25 cellular contexts compared by ENCODE assay signal in the genomic region with DNA sequence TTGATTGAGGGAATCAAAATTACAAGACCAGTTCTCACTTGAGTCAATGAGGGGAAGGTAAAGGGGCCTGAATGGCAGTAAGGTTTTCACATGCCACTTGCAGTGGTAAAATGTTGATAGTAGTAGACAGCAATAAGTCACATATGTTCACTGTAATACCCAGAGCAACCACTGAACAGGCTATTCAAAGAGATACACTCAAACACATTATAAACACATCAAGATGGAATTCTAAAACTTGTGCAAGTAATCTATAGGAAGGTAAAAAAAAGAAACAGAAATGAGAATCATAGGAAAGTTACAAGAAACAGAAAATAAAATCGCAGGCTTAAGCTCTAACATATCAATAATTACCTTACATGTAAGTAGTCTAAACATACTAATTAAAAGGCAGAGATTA.
DNase-seq lines count a peak whose midpoint lies in the region; FAIRE-seq and TF ChIP-seq lines count a peak whose summit lies in the region.
"Had no signal": no experiment of that assay in that cellular context is flagged by ENCODE, and none has a peak within 500 bp of the region (broad histone marks: within the 10 kb centered on the region; RNA-seq: fewer than 3 reads in every experiment).

No MANE protein-coding gene starts in this region.

- H3K36me3 Mint-ChIP-seq in progenitor cell of endocrine pancreas (ENCODE audit: insufficient read depth), result no peaks in the 10 kb centered on the region
- H3K36me3 Mint-ChIP-seq: activated naive CD4-positive, alpha-beta T cell treated with anti-CD3 and anti-CD28 coated beads, Interleukin-2, amount 50 U/mL, for 72 hours had no signal

- no peak overlapping the region for H2AFZ ChIP-seq in osteoblast (ENCODE audit: low read length)

- in situ Hi-C loops in astrocyte of the spinal cord (cut with HindIII; ENCODE audit: low sequenced_read_pairs), result no loop called here

- no peak overlapping the region for H3K9ac ChIP-seq in kidney (ENCODE audit: low read length in 2 of 2)

- H3K4me1 Mint-ChIP-seq in progenitor cell of endocrine pancreas (ENCODE audit: low read depth), result no peaks in the 10 kb centered on the region
- H3K4me1 Mint-ChIP-seq: central memory CD8-positive, alpha-beta T cell had no signal

- H3K27ac ChIP-seq in kidney (ENCODE audit: low read depth in 2 of 2, low read length in 2 of 2), result no peak overlapping the region
- no peak overlapping the region for H3K27ac ChIP-seq in osteoblast (ENCODE audit: low read depth, low read length)
- H3K27ac ChIP-seq: dorsolateral prefrontal cortex, RWPE1, upper lobe of right lung had no signal

- H3K4me1 ChIP-seq in kidney (ENCODE audit: control insufficient read depth in 1 of 2, insufficient read depth in 1 of 2, low read depth in 1 of 2, low read length in 2 of 2) (no peaks in the 10 kb centered on the region), osteoblast (ENCODE audit: insufficient read depth, low read length) (peaks cover 3% of the 10 kb centered on the region), BE2C (peaks cover 2% of the 10 kb centered on the region; the same call in 1 of the 2 replicates)
- H3K4me1 ChIP-seq: upper lobe of right lung had no signal

- no peak overlapping the region for H3K4me3 Mint-ChIP-seq in progenitor cell of endocrine pancreas (ENCODE audit: low read depth)
- H3K4me3 Mint-ChIP-seq: activated T-helper 17 cell treated with anti-CD3 and anti-CD28 coated beads, Interleukin-2, amount 50 U/mL, for 72 hours; central memory CD8-positive, alpha-beta T cell; nephron progenitor cell had no signal

- DNase-seq in GM12864 (ENCODE audit: low read depth), result no peak
- DNase-seq in NAMALWA (ENCODE audit: low spot score), result peak; percentile 34
- no peak for DNase-seq in astrocyte of the spinal cord (ENCODE audit: low read depth, low spot score)
- DNase-seq in progenitor cell of endocrine pancreas (ENCODE audit: low spot score, unreplicated experiment), result no peak
- DNase-seq in kidney, result no peak
- DNase-seq in cerebellar nuclear complex (lab: John Stamatoyannopoulos, UW), result no peak
- DNase-seq in osteoblast (ENCODE audit: insufficient read length, low spot score, missing footprints), result no peak
- DNase-seq in BE2C, result no peak
- DNase-seq: activated CD4-positive, alpha-beta T cell treated with anti-CD3 and anti-CD28 coated beads, Interleukin-2, amount 50 U/mL, for 4 hours; activated CD4-positive, CD25-positive, alpha-beta regulatory T cell; activated CD8-positive, alpha-beta memory T cell treated with anti-CD3 and anti-CD28 coated beads, Interleukin-2, amount 50 U/mL, for 4 hours; AML-193; anterior cingulate cortex; dorsolateral prefrontal cortex; kidney glomerular epithelial cell; NCI-H1694; NCI-H526; nephron progenitor cell; upper lobe of right lung had no signal

- H3K9me3 ChIP-seq in kidney (ENCODE audit: control insufficient read depth in 1 of 2, low read length in 2 of 2) (no peaks in the 10 kb centered on the region), osteoblast (ENCODE audit: low read depth, low read length) (no peaks in the 10 kb centered on the region), BE2C (no peaks in the 10 kb centered on the region)
- H3K9me3 ChIP-seq: upper lobe of right lung had no signal

- H3K4me2 ChIP-seq in osteoblast (ENCODE audit: insufficient read depth, low read length), result no peak overlapping the region

- H3K79me2 ChIP-seq in osteoblast (ENCODE audit: insufficient read depth, low read length), result no peaks in the 10 kb centered on the region

- peak; percentile 21 for TF ChIP-seq CTCF in GM12864 (IDR thresholded peaks at IDR 0.05; ENCODE audit: low read depth, low read length, missing control alignments)
- TF ChIP-seq CTCF in astrocyte of the spinal cord (IDR thresholded peaks at IDR 0.05; ENCODE audit: low read depth, low read length), result peak; percentile 9
- TF ChIP-seq CTCF in progenitor cell of endocrine pancreas (IDR thresholded peaks at IDR 0.05; ENCODE audit: unreplicated experiment), result peak; percentile 28
- TF ChIP-seq CTCF in kidney (IDR thresholded peaks at IDR 0.05; ENCODE audit: borderline replicate concordance, extremely low read depth, insufficient read depth), result no peak
- no peak for TF ChIP-seq CTCF in osteoblast (IDR thresholded peaks at IDR 0.05; ENCODE audit: extremely low read depth, low read depth, low read length)
- no peak for TF ChIP-seq CTCF in BE2C (IDR thresholded peaks at IDR 0.05; ENCODE audit: low read depth, low read length)

- peaks cover 30% of the 10 kb centered on the region for H3K27me3 Mint-ChIP-seq in progenitor cell of endocrine pancreas

- H3K27me3 ChIP-seq in osteoblast (ENCODE audit: insufficient read depth, low read length), result peaks cover 21% of the 10 kb centered on the region
- H3K27me3 ChIP-seq in BE2C, result no peaks in the 10 kb centered on the region
- H3K27me3 ChIP-seq: upper lobe of right lung had no signal

- FAIRE-seq in kidney (lab: Jason Lieb, UNC), result no peak
- FAIRE-seq: endothelial cell of umbilical vein had no signal

- intact Hi-C loops in kidney (cut with DNase I), result no loop called here

- H3K36me3 ChIP-seq in kidney (ENCODE audit: control insufficient read depth in 1 of 2, insufficient read depth in 2 of 2, low read length in 2 of 2) (no peaks in the 10 kb centered on the region), osteoblast (ENCODE audit: insufficient read depth, low read length) (no peaks in the 10 kb centered on the region), BE2C (no peaks in the 10 kb centered on the region)
- H3K36me3 ChIP-seq: upper lobe of right lung had no signal

- no peak overlapping the region for H3K27ac Mint-ChIP-seq in progenitor cell of endocrine pancreas
- H3K27ac Mint-ChIP-seq: activated naive CD4-positive, alpha-beta T cell treated with anti-CD3 and anti-CD28 coated beads, Interleukin-2, amount 50 U/mL, for 72 hours; activated T-helper 17 cell treated with anti-CD3 and anti-CD28 coated beads, Interleukin-2, amount 50 U/mL, for 72 hours; nephron progenitor cell had no signal

- no peaks in the 10 kb centered on the region for H4K20me1 ChIP-seq in osteoblast (ENCODE audit: insufficient read depth, low read length)

- H3K4me3 ChIP-seq in GM12864 (ENCODE audit: low read depth, low read length) (no peak overlapping the region), astrocyte of the spinal cord (ENCODE audit: low read depth, low read length) (no peak overlapping the region), kidney (ENCODE audit: low read length in 2 of 2) (no peak overlapping the region), osteoblast (ENCODE audit: insufficient read depth, low read length) (no peak overlapping the region), BE2C (ENCODE audit: low read depth, low read length) (no peak overlapping the region)
- H3K4me3 ChIP-seq: dorsolateral prefrontal cortex, lung, upper lobe of right lung had no signal

- H3K9me3 Mint-ChIP-seq in progenitor cell of endocrine pancreas (ENCODE audit: low read depth), result no peaks in the 10 kb centered on the region
- H3K9me3 Mint-ChIP-seq: activated T-helper 17 cell treated with anti-CD3 and anti-CD28 coated beads, Interleukin-2, amount 50 U/mL, for 72 hours; central memory CD8-positive, alpha-beta T cell had no signal

Comparison
In these comparisons a context has a peak if more than half of its experiments do, and no peak if none do; other contexts are left out.
1. CTCF ChIP-seq: peak in GM12864 (single experiment), astrocyte of the spinal cord (single experiment) and progenitor cell of endocrine pancreas (single experiment); none in kidney (single experiment), osteoblast (single experiment) and BE2C (single experiment).